ENCODE assay signal across 1 cellular context in the genomic region with DNA sequence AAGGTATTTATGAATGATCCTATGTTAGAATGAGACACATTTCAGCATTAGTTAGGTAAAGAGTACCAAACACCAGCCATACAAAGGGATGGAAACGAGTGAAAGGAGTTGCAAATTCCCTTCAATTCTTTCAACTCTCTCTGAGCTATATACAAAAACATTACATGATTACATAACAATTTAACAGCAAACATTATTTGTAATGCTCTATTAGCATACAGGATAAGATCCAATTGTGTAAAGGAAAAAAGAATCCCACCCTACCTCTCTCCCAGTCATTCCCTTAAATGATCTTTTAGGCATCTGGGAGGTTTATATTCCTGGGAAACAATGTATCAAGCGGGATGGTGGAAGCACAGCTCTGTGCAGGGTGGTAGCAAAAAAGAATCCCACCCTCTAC.
TF ChIP-seq lines count a peak whose summit lies in the region.

No MANE protein-coding gene starts in this region.

TF ChIP-seq in GM23338, 12 proteins besides CTCF, POLR2A, EP300 and RAD21 (continued from another document):
- TF ChIP-seq, protein P1, sequence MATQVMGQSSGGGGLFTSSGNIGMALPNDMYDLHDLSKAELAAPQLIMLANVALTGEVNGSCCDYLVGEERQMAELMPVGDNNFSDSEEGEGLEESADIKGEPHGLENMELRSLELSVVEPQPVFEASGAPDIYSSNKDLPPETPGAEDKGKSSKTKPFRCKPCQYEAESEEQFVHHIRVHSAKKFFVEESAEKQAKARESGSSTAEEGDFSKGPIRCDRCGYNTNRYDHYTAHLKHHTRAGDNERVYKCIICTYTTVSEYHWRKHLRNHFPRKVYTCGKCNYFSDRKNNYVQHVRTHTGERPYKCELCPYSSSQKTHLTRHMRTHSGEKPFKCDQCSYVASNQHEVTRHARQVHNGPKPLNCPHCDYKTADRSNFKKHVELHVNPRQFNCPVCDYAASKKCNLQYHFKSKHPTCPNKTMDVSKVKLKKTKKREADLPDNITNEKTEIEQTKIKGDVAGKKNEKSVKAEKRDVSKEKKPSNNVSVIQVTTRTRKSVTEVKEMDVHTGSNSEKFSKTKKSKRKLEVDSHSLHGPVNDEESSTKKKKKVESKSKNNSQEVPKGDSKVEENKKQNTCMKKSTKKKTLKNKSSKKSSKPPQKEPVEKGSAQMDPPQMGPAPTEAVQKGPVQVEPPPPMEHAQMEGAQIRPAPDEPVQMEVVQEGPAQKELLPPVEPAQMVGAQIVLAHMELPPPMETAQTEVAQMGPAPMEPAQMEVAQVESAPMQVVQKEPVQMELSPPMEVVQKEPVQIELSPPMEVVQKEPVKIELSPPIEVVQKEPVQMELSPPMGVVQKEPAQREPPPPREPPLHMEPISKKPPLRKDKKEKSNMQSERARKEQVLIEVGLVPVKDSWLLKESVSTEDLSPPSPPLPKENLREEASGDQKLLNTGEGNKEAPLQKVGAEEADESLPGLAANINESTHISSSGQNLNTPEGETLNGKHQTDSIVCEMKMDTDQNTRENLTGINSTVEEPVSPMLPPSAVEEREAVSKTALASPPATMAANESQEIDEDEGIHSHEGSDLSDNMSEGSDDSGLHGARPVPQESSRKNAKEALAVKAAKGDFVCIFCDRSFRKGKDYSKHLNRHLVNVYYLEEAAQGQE (IDR thresholded peaks at IDR 0.05; ENCODE audit: unreplicated experiment): no peak
- no peak for TF ChIP-seq EZH2phosphoT487 (IDR thresholded peaks at IDR 0.05; ENCODE audit: unreplicated experiment)
- no peak for TF ChIP-seq POLR2AphosphoS5 (IDR thresholded peaks at IDR 0.05; ENCODE audit: low read depth)
- TF ChIP-seq ZNF331 (CRISPR knock-in tag; IDR thresholded peaks at IDR 0.05; ENCODE audit: low read depth): no peak
- TF ChIP-seq ZNF114 (CRISPR knock-in tag; IDR thresholded peaks at IDR 0.05): no peak
- TF ChIP-seq NANOG (IDR thresholded peaks at IDR 0.05; ENCODE audit: borderline replicate concordance): no peak
- TF ChIP-seq STAT1 (IDR thresholded peaks at IDR 0.05; ENCODE audit: unreplicated experiment): no peak
- TF ChIP-seq, protein P2, sequence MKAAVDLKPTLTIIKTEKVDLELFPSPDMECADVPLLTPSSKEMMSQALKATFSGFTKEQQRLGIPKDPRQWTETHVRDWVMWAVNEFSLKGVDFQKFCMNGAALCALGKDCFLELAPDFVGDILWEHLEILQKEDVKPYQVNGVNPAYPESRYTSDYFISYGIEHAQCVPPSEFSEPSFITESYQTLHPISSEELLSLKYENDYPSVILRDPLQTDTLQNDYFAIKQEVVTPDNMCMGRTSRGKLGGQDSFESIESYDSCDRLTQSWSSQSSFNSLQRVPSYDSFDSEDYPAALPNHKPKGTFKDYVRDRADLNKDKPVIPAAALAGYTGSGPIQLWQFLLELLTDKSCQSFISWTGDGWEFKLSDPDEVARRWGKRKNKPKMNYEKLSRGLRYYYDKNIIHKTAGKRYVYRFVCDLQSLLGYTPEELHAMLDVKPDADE (IDR thresholded peaks at IDR 0.05): no peak
